Comparison of ENCODE assay signal across 2 cellular contexts in the genomic region with DNA sequence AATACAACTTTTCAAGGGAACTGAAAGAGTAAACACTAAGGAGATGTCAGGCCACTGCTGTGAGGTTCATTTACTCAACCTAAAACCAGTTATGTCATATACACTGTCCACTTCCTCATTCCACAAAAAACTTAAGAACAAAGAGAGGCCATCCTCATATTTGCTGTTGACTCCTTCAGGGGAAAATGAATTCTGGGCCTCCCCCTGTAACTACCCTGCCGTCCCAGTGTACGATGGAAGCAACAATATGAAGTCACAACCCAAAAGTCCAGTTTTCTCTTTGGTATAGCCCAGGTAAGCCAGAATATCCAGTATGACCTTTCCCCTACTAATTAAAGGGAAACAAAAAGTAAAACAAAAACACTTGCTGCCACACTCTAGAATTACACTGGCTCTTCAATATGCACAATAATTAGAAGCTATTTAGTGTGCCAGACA.
TF ChIP-seq lines count a peak whose summit lies in the region.

No MANE protein-coding gene starts in this region.

TF ChIP-seq in liver, 16 proteins besides CTCF, POLR2A, EP300 and RAD21 (continued from another document):
- TF ChIP-seq, protein P1, sequence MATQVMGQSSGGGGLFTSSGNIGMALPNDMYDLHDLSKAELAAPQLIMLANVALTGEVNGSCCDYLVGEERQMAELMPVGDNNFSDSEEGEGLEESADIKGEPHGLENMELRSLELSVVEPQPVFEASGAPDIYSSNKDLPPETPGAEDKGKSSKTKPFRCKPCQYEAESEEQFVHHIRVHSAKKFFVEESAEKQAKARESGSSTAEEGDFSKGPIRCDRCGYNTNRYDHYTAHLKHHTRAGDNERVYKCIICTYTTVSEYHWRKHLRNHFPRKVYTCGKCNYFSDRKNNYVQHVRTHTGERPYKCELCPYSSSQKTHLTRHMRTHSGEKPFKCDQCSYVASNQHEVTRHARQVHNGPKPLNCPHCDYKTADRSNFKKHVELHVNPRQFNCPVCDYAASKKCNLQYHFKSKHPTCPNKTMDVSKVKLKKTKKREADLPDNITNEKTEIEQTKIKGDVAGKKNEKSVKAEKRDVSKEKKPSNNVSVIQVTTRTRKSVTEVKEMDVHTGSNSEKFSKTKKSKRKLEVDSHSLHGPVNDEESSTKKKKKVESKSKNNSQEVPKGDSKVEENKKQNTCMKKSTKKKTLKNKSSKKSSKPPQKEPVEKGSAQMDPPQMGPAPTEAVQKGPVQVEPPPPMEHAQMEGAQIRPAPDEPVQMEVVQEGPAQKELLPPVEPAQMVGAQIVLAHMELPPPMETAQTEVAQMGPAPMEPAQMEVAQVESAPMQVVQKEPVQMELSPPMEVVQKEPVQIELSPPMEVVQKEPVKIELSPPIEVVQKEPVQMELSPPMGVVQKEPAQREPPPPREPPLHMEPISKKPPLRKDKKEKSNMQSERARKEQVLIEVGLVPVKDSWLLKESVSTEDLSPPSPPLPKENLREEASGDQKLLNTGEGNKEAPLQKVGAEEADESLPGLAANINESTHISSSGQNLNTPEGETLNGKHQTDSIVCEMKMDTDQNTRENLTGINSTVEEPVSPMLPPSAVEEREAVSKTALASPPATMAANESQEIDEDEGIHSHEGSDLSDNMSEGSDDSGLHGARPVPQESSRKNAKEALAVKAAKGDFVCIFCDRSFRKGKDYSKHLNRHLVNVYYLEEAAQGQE (IDR thresholded peaks at IDR 0.05), result peak; percentile 69
- TF ChIP-seq TAF1 (conservative IDR thresholded peaks at IDR 0.05), result no peak
- TF ChIP-seq FOXA1 (IDR thresholded peaks at IDR 0.05), result no peak
- TF ChIP-seq HNF4G (IDR thresholded peaks at IDR 0.05), result no peak
- TF ChIP-seq EGR1 (IDR thresholded peaks at IDR 0.05; ENCODE audit: low read depth in 2 of 2), result no peak
- TF ChIP-seq NR2F2 (IDR thresholded peaks at IDR 0.05), result no peak
- TF ChIP-seq FOXA2 (IDR thresholded peaks at IDR 0.05), result no peak
- TF ChIP-seq, protein P2, sequence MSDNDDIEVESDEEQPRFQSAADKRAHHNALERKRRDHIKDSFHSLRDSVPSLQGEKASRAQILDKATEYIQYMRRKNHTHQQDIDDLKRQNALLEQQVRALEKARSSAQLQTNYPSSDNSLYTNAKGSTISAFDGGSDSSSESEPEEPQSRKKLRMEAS (IDR thresholded peaks at IDR 0.05), result peak; percentile 25
- peak; percentile 53 for TF ChIP-seq YY1 (IDR thresholded peaks at IDR 0.05)
- TF ChIP-seq, protein P3, sequence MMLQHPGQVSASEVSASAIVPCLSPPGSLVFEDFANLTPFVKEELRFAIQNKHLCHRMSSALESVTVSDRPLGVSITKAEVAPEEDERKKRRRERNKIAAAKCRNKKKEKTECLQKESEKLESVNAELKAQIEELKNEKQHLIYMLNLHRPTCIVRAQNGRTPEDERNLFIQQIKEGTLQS (IDR thresholded peaks at IDR 0.05), result no peak
- peak; percentile 92 for TF ChIP-seq SP1 (IDR thresholded peaks at IDR 0.05)
- no peak for TF ChIP-seq GABPA (IDR thresholded peaks at IDR 0.05 in 1 of 2, conservative IDR thresholded peaks at IDR 0.05 in 1 of 2)

TF ChIP-seq in HepG2, 621 proteins besides CTCF, POLR2A, EP300 and RAD21 (continued from another document):
- TF ChIP-seq, protein P4, sequence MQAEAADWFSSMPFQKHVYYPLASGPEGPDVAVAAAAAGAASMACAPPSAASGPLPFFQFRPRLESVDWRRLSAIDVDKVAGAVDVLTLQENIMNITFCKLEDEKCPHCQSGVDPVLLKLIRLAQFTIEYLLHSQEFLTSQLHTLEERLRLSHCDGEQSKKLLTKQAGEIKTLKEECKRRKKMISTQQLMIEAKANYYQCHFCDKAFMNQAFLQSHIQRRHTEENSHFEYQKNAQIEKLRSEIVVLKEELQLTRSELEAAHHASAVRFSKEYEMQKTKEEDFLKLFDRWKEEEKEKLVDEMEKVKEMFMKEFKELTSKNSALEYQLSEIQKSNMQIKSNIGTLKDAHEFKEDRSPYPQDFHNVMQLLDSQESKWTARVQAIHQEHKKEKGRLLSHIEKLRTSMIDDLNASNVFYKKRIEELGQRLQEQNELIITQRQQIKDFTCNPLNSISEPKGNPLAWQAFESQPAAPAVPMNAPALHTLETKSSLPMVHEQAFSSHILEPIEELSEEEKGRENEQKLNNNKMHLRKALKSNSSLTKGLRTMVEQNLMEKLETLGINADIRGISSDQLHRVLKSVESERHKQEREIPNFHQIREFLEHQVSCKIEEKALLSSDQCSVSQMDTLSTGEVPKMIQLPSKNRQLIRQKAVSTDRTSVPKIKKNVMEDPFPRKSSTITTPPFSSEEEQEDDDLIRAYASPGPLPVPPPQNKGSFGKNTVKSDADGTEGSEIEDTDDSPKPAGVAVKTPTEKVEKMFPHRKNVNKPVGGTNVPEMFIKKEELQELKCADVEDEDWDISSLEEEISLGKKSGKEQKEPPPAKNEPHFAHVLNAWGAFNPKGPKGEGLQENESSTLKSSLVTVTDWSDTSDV (CRISPR knock-in tag; IDR thresholded peaks at IDR 0.05), result no peak
- TF ChIP-seq, protein P5, sequence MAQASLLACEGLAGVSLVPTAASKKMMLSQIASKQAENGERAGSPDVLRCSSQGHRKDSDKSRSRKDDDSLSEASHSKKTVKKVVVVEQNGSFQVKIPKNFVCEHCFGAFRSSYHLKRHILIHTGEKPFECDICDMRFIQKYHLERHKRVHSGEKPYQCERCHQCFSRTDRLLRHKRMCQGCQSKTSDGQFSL (CRISPR knock-in tag; IDR thresholded peaks at IDR 0.05), result no peak
- TF ChIP-seq ZNF256 (CRISPR knock-in tag; conservative IDR thresholded peaks at IDR 0.05) (no peak), CBX2 (IDR thresholded peaks at IDR 0.05; ENCODE audit: low read depth, low read length) (no peak), CBX2 (CRISPR knock-in tag; IDR thresholded peaks at IDR 0.05; ENCODE audit: low read depth) (no peak), NR2C2 (CRISPR knock-in tag; IDR thresholded peaks at IDR 0.05; ENCODE audit: borderline replicate concordance) (no peak), MAFG (CRISPR knock-in tag; IDR thresholded peaks at IDR 0.05) (no peak), NCOR1 (IDR thresholded peaks at IDR 0.05; ENCODE audit: borderline replicate concordance, low read length) (no peak), KLF16 (CRISPR knock-in tag; IDR thresholded peaks at IDR 0.05) (no peak), ERF (CRISPR knock-in tag; IDR thresholded peaks at IDR 0.05) (no peak)
- TF ChIP-seq, protein P6, sequence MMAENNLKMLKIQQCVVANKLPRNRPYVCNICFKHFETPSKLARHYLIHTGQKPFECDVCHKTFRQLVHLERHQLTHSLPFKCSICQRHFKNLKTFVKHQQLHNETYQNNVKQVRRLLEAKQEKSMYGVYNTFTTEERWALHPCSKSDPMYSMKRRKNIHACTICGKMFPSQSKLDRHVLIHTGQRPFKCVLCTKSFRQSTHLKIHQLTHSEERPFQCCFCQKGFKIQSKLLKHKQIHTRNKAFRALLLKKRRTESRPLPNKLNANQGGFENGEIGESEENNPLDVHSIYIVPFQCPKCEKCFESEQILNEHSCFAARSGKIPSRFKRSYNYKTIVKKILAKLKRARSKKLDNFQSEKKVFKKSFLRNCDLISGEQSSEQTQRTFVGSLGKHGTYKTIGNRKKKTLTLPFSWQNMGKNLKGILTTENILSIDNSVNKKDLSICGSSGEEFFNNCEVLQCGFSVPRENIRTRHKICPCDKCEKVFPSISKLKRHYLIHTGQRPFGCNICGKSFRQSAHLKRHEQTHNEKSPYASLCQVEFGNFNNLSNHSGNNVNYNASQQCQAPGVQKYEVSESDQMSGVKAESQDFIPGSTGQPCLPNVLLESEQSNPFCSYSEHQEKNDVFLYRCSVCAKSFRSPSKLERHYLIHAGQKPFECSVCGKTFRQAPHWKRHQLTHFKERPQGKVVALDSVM (CRISPR knock-in tag; IDR thresholded peaks at IDR 0.05), result no peak
